ENCODE assay signal across 15 cellular contexts in the genomic region with DNA sequence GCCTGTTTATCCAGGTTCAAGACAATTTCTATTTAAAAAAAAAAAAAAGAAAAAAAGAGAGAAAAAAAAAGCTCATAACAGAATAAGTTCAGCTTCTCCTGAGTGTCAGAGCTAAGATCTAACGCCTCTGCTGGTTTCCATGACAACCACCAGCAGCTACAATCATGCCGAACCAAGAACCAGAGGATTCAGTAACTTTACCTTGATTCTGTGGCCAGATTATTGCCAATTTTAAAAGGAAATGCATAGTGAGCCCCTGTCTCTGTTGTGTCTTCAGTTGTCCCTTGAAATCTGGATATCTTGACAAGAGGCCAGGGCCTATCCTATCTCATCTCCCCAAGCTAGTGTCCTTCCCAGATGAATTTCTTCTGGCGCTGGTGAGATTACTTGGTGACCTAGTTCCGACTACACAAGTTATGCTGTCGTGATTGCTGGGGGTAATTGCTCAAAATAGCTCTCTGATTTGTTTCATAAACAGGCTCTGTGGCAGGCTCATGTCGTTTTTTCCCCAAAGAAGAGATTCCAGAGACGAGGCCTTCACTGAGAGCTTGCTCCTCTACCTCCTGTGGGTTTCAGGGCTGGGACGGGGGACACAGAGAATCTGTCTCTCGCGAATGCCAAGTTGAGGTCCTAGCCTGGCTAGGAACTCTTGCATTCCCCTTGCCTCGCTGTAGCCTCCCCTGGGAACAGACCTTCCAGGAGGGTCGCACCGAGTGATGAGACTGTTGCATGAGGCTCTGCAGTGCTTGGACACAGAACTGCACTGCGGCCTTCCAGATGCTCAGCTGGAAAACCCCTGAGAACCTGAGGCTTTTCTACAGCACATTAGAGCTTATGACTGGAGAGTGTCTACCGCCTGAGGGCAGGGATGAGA. TPM values are rescaled to one million over a fixed set of nuclear protein-coding genes. Genes with fewer than 3 reads are reported as not detected.
DNase-seq lines count a peak whose midpoint lies in the region; ATAC-seq, FAIRE-seq and TF ChIP-seq lines count a peak whose summit lies in the region.
"Had no signal": no experiment of that assay in that cellular context is flagged by ENCODE, and none has a peak within 500 bp of the region (broad histone marks: within the 10 kb centered on the region; RNA-seq: fewer than 3 reads in every experiment).

No MANE protein-coding gene starts in this region.

- no peaks in the 10 kb centered on the region for H3K9me1 ChIP-seq in K562 (ENCODE audit: control insufficient read depth, insufficient read depth, low read length)

- no peak overlapping the region for H3K4me2 ChIP-seq in K562 (ENCODE audit: insufficient read depth, low read length)

- intact Hi-C loops in K562 (cut with micrococcal nuclease) (loop anchor here (10.0 kb wide), 1 partner anchor 1537 kb away; a partner anchor contains a TSS), left ventricle myocardium superior (cut with micrococcal nuclease) (loop anchor here (10.0 kb wide), 2 partner anchors 47 to 127 kb away; a partner anchor contains a TSS), sigmoid colon (cut with DNase I) (loop anchor here (2.0 to 10.0 kb wide), 3 partner anchors 35 to 1537 kb away; a partner anchor contains a TSS), left lung (cut with DNase I) (no loop called here)

- no peaks in the 10 kb centered on the region for H3K27me3 ChIP-seq in H7 (ENCODE audit: control insufficient read depth, insufficient read depth, low read length)
- H3K27me3 ChIP-seq in K562 (ENCODE audit: control insufficient read depth in 2 of 2, insufficient read depth in 2 of 2, low read length in 2 of 2) = no peaks in the 10 kb centered on the region
- H3K27me3 ChIP-seq in sigmoid colon = no peaks in the 10 kb centered on the region
- no peaks in the 10 kb centered on the region for H3K27me3 ChIP-seq in BE2C
- no peaks in the 10 kb centered on the region for H3K27me3 ChIP-seq in left lung
- H3K27me3 ChIP-seq: testis had no signal

- no peaks in the 10 kb centered on the region; the same call in 1 of the 2 replicates for H3K9me3 ChIP-seq in K562 (replicated peaks; ENCODE audit: control insufficient read depth, insufficient read depth, low read depth, low read length)
- H3K9me3 ChIP-seq in sigmoid colon = no peaks in the 10 kb centered on the region
- H3K9me3 ChIP-seq in BE2C = no peaks in the 10 kb centered on the region
- H3K9me3 ChIP-seq in left lung = peaks cover 0 to 5% of the 10 kb centered on the region in 2 donors
- H3K9me3 ChIP-seq: testis had no signal

- H3K9ac ChIP-seq in K562 (ENCODE audit: insufficient read depth in 1 of 2, low read depth in 2 of 2, low read length in 2 of 2) = no peak overlapping the region

- H3K4me3 ChIP-seq in H7 (ENCODE audit: insufficient read depth, low read depth, low read length) (no peak overlapping the region), K562 (no peak overlapping the region), sigmoid colon (no peak overlapping the region), BE2C (ENCODE audit: low read depth, low read length) (no peak overlapping the region), left lung (no peak overlapping the region)
- H3K4me3 ChIP-seq: testis had no signal

- in situ Hi-C loops in K562 (cut with MboI) = no loop called here

- POLR2A ChIA-PET in K562 (lab: Yijun Ruan, JAX) = no interaction called here

- CTCF ChIA-PET in K562 (lab: Yijun Ruan, JAX; ENCODE audit: low intra/inter-chr PET ratio) = no interaction called here

- H3K27ac ChIP-seq in K562 (ENCODE audit: extremely low read depth, low read depth, low read length) (no peak overlapping the region), sigmoid colon (peak overlapping the region in 3 of 4 donors; percentile 31 to 48 (median 35)), left lung (no peak overlapping the region)
- H3K27ac ChIP-seq: RWPE1, testis had no signal

- ATAC-seq in K562 (no peak), left ventricle myocardium superior (peak; percentile 56), GM19463 (IDR thresholded peaks at IDR 0.05; ENCODE audit: unreplicated experiment) (no peak), left lung (no peak)

- no peaks in the 10 kb centered on the region for H3K79me2 ChIP-seq in K562 (ENCODE audit: control insufficient read depth, insufficient read depth, low read length)

- TF ChIP-seq RAD21 in K562 (CRISPR knock-in tag; conservative IDR thresholded peaks at IDR 0.05 in 1 of 2, IDR thresholded peaks at IDR 0.05 in 1 of 2) = no peak

- H3K4me1 ChIP-seq in K562 (replicated peaks in 1 of 2; ENCODE audit: control insufficient read depth in 2 of 2, insufficient read depth in 2 of 2, low read length in 2 of 2) (peaks cover 0 to 16% of the 10 kb centered on the region in 2 experiments; a peak in 4 of 5 replicates), sigmoid colon (peaks cover 0 to 12% (median 10%) of the 10 kb centered on the region in 4 donors), BE2C (0 out of 2 replicates have a peak, but pooled peaks cover under 1% of the 10 kb centered on the region), left lung (peaks cover 0 to 6% of the 10 kb centered on the region in 2 donors)

- BruUV-seq in K562 (replicated peaks; lab: Mats Ljungman, UMichigan) = no TSS peak

- no peak for TF ChIP-seq EP300 in K562 (IDR thresholded peaks at IDR 0.05; ENCODE audit: low read length)
- TF ChIP-seq EP300 in sigmoid colon (IDR thresholded peaks at IDR 0.05) = no peak

- TF ChIP-seq POLR2A in K562 (conservative IDR thresholded peaks at IDR 0.05) = no peak
- TF ChIP-seq POLR2A in sigmoid colon (IDR thresholded peaks at IDR 0.05) = no peak

- FAIRE-seq in K562 (lab: Jason Lieb, UNC) = peak; percentile 23

- H3K36me3 ChIP-seq in H7 (replicated peaks; ENCODE audit: control insufficient read depth, insufficient read depth, low read length) (no peaks in the 10 kb centered on the region), K562 (ENCODE audit: control insufficient read depth, insufficient read depth, low read length) (no peaks in the 10 kb centered on the region), sigmoid colon (no peaks in the 10 kb centered on the region), BE2C (no peaks in the 10 kb centered on the region), left lung (no peaks in the 10 kb centered on the region)

- 14% methylated on average over 15 of the region's 15 CpGs for WGBS in K562 (ENCODE audit: insufficient coverage, low coverage, missing lambda C conversion rate)
- 77 to 82% methylated on average over 15 of the region's 15 CpGs for WGBS in sigmoid colon, 2 donors

- no peaks in the 10 kb centered on the region for H4K20me1 ChIP-seq in K562 (replicated peaks; ENCODE audit: control insufficient read depth, insufficient read depth, low read length)

- TF ChIP-seq CTCF in K562 (IDR thresholded peaks at IDR 0.05 in 2 of 3, conservative IDR thresholded peaks at IDR 0.05 in 1 of 3; ENCODE audit: insufficient read depth in 2 of 3, low read depth in 1 of 3, low read length in 3 of 3) (no peak), sigmoid colon (IDR thresholded peaks at IDR 0.05) (no peak), BE2C (IDR thresholded peaks at IDR 0.05; ENCODE audit: low read depth, low read length) (no peak), left lung (IDR thresholded peaks at IDR 0.05) (no peak)

- DNase-seq in H7 (peak; percentile 40), K562 (ENCODE audit: extremely low read depth in 1 of 4, low spot score in 3 of 4) (peak in 1 of 4 experiments; percentile 34), left ventricle myocardium superior (no peak), sigmoid colon (peak; percentile 64), BE2C (no peak), left lung (no peak)
- DNase-seq: activated B cell treated with CpG ODN at 0.5 μM for 24 hours; activated CD8-positive, alpha-beta memory T cell treated with anti-CD3 and anti-CD28 coated beads for 24 hours; activated gamma-delta T cell treated with Interleukin-2 at 50 U/mL for 16 hours; C1 segment of cervical spinal cord; GOT3; T-helper 1 cell; testis had no signal

- no peak overlapping the region for H2AFZ ChIP-seq in K562 (ENCODE audit: low read depth, low read length)

TF ChIP-seq in K562, 482 proteins besides CTCF, POLR2A, EP300 and RAD21:
- TF ChIP-seq CBFA2T3 (IDR thresholded peaks at IDR 0.05) (peak; percentile 22; the same call in 1 of the 2 replicates), TBP (optimal IDR thresholded peaks at IDR 0.05; ENCODE audit: low read depth, low read length) (no peak), GATA2 (CRISPR knock-in tag; IDR thresholded peaks at IDR 0.05) (no peak), ZZZ3 (IDR thresholded peaks at IDR 0.05) (no peak), RFX1 (IDR thresholded peaks at IDR 0.05) (peak; percentile 90)

RNA-seq across cellular contexts. Expression of a gene that starts 32.4 kb away (rescaled TPM):
- total RNA-seq in H7 (2014; rRNA removed; shearing (Covaris generic)) = 11.1 and 12.2 TPM in 2 replicates
- 13.0 and 22.1 TPM in 2 replicates for total RNA-seq in K562 (2011; cell fraction: chromatin; rRNA removed; ENCODE audit: low replicate concordance)
- 18.0 and 18.2 TPM in 2 replicates for total RNA-seq in K562 (2011; cell fraction: nucleolus; rRNA removed)
- 25.6 and 32.5 TPM in 2 replicates for total RNA-seq in K562 (2011; cell fraction: nucleoplasm; rRNA removed)
- total RNA-seq in K562 (2014; rRNA removed) (37.1 and 42.3 TPM in 2 replicates), K562 (2014; rRNA removed; fragmentation: Illumina TruSeq; extraction: Trizol) (47.1 and 54.4 TPM in 2 replicates), K562 (2015; rRNA removed; fragmentation: Illumina TruSeq; extraction: Trizol) (36.6 and 38.2 TPM in 2 replicates), K562 (2021) (37.8 and 38.3 TPM in 2 replicates), left ventricle myocardium superior (30.8 TPM), sigmoid colon (10 to 100 TPM; 26.0 to 44.9 (median 36.4) TPM), left lung (10 to 100 TPM; 28.3 to 32.9 TPM)
- polyA plus RNA-seq in K562 (2011; rRNA removed) (39.9 and 61.9 TPM in 2 replicates), K562 (2014; fragmentation: Illumina TruSeq; extraction: Trizol) (28.8 and 29.8 TPM in 2 replicates), K562 (2014; fragmentation: Nextera tagmentation; extraction: Ambion mirVana) (10 to 100 TPM in 1 of 2 experiments, 1 to 10 TPM in 1; 7.0 to 11.8 TPM), K562 (2014; rRNA removed) (48.2 and 51.9 TPM in 2 replicates), sigmoid colon (10 to 100 TPM; 16.6 to 23.4 (median 23.0) TPM)
- polyA plus RNA-seq in K562 (2011; cell fraction: cytosol; rRNA removed) = 20.4 and 30.0 TPM in 2 replicates
- 9.3 and 15.3 TPM in 2 replicates for polyA plus RNA-seq in K562 (2011; cell fraction: nucleus; rRNA removed)
- polyA plus RNA-seq in K562 (2012) = 34.8 and 38.1 TPM in 2 replicates
- 40.2 and 42.3 TPM in 2 replicates for polyA minus RNA-seq in K562 (2011; rRNA and poly(A)+ RNA removed)
- 14.8 and 14.9 TPM in 2 replicates for polyA minus RNA-seq in K562 (2011; cell fraction: cytosol; rRNA and poly(A)+ RNA removed)
- 8.1 and 12.9 TPM in 2 replicates for polyA minus RNA-seq in K562 (2011; cell fraction: nucleus; rRNA and poly(A)+ RNA removed)
- polyA plus RNA-seq in BE2C (2012; ENCODE audit: insufficient read depth, insufficient read length, low read depth) = 31.8 TPM

Comparison
In these comparisons a context has a peak if more than half of its experiments do, and no peak if none do; other contexts are left out.
1. DNase-seq: peak in H7 (single experiment) and sigmoid colon (single experiment); none in left ventricle myocardium superior (single experiment), BE2C (single experiment) and left lung (0 of 2).
2. H3K27ac ChIP-seq: peak in sigmoid colon (3 of 4); none in K562 (single experiment) and left lung (0 of 2).
3. intact Hi-C loops: an anchor here in K562 (10.0 kb wide), left ventricle myocardium superior (10.0 kb wide) and sigmoid colon (2.0 to 10.0 kb wide); none called in left lung.